In genomic region chr7:136267822-136268221, GRCh38 we compare ENCODE assay signal across 31 cellular contexts.
DNase-seq lines count a peak whose midpoint lies in the region; ATAC-seq, FAIRE-seq and TF ChIP-seq lines count a peak whose summit lies in the region.
"Had no signal": no experiment of that assay in that cellular context is flagged by ENCODE, and none has a peak within 500 bp of the region (broad histone marks: within the 10 kb centered on the region; RNA-seq: fewer than 3 reads in every experiment).

No MANE protein-coding gene starts in this region.

- SMC1A ChIA-PET in GM12878 (lab: Charles Lee; ENCODE audit: uncharacterized antibody, unreplicated experiment) = no interaction called here

- H2AFZ ChIP-seq in GM12878 (ENCODE audit: control insufficient read depth, low read depth, low read length) = no peak overlapping the region
- no peak overlapping the region for H2AFZ ChIP-seq in K562 (ENCODE audit: low read depth, low read length)
- H2AFZ ChIP-seq in trophoblast cell (ENCODE audit: insufficient read depth, low read length, poor library complexity) = no peak overlapping the region

- no peak overlapping the region for H4K8ac ChIP-seq in trophoblast cell (ENCODE audit: low read depth, low read length)

- RAD21 ChIA-PET in GM12878 (lab: Charles Lee; ENCODE audit: unreplicated experiment) = no interaction called here

- intact Hi-C loops in GM12878 (cut with micrococcal nuclease; ENCODE audit: unreplicated experiment) (no loop called here), K562 (cut with micrococcal nuclease) (no loop called here), head of caudate nucleus (cut with DNase I) (no loop called here)

- no peak overlapping the region for H3K18ac ChIP-seq in trophoblast cell (ENCODE audit: low read length)

- TF ChIP-seq CTCF in GM12878 (IDR thresholded peaks at IDR 0.05 in 2 of 3, conservative IDR thresholded peaks at IDR 0.05 in 1 of 3; ENCODE audit: control insufficient read depth in 2 of 3, extremely low read depth in 1 of 3, insufficient read depth in 1 of 3, low read depth in 3 of 3, low read length in 3 of 3) (no peak), K562 (IDR thresholded peaks at IDR 0.05 in 2 of 3, conservative IDR thresholded peaks at IDR 0.05 in 1 of 3; ENCODE audit: insufficient read depth in 2 of 3, low read depth in 1 of 3, low read length in 3 of 3) (no peak)

- in situ Hi-C loops in GM12878 (cut with MboI) (no loop called here), K562 (cut with MboI) (no loop called here)

- BruUV-seq in GM12878 (replicated peaks; lab: Mats Ljungman, UMichigan) (no TSS peak), K562 (replicated peaks; lab: Mats Ljungman, UMichigan) (no TSS peak)

- no peak for TF ChIP-seq POLR2A in GM12878 (IDR thresholded peaks at IDR 0.05; ENCODE audit: low read depth, low read length)
- TF ChIP-seq POLR2A in K562 (conservative IDR thresholded peaks at IDR 0.05) = no peak

- no peak overlapping the region for H4K91ac ChIP-seq in trophoblast cell (ENCODE audit: low read depth, low read length)

- TF ChIP-seq EP300 in GM12878 (IDR thresholded peaks at IDR 0.05; ENCODE audit: borderline replicate concordance in 1 of 2, control insufficient read depth in 1 of 2, low read depth in 2 of 2, low read length in 2 of 2) = no peak
- no peak for TF ChIP-seq EP300 in K562 (IDR thresholded peaks at IDR 0.05; ENCODE audit: low read length)

- FAIRE-seq in GM12878 (lab: Jason Lieb, UNC) = no peak
- no peak for FAIRE-seq in K562 (lab: Jason Lieb, UNC)
- FAIRE-seq: A204.1, A549, D721Med had no signal

- H2BK5ac ChIP-seq in trophoblast cell (ENCODE audit: low read depth, low read length, poor library complexity) = no peak overlapping the region

- H3K4ac ChIP-seq in trophoblast cell (ENCODE audit: low read depth, low read length) = no peak overlapping the region

- H3K4me1 ChIP-seq in GM12878 (ENCODE audit: control insufficient read depth, insufficient read depth, low read length) = no peaks in the 10 kb centered on the region
- H3K4me1 ChIP-seq in K562 (replicated peaks in 1 of 2; ENCODE audit: control insufficient read depth in 2 of 2, insufficient read depth in 2 of 2, low read length in 2 of 2) = no peaks in the 10 kb centered on the region
- no peaks in the 10 kb centered on the region for H3K4me1 ChIP-seq in trophoblast cell (ENCODE audit: control insufficient read depth in 1 of 2, insufficient read depth in 2 of 2, low read length in 2 of 2)
- H3K4me1 ChIP-seq: A549, BLaER1, Caco-2 had no signal

- 93% methylated on average over 2 of the region's 2 CpGs for WGBS in GM12878 (ENCODE audit: insufficient coverage, insufficient replicate concordance, low lambda C conversion rate, missing lambda C conversion rate)
- WGBS in K562 (ENCODE audit: insufficient coverage, low coverage, missing lambda C conversion rate) = 38% methylated on average over 2 of the region's 2 CpGs
- no CpG with 5 or more reads among the region's 2 CpGs for WGBS in trophoblast cell (ENCODE audit: extremely low coverage, insufficient coverage, insufficient read length)

- H3K36me3 ChIP-seq in GM12878 (ENCODE audit: control insufficient read depth in 2 of 2, insufficient read depth in 2 of 2, low read length in 1 of 2) = no peaks in the 10 kb centered on the region
- H3K36me3 ChIP-seq in K562 (ENCODE audit: control insufficient read depth, insufficient read depth, low read length) = no peaks in the 10 kb centered on the region
- H3K36me3 ChIP-seq in trophoblast cell (ENCODE audit: control insufficient read depth in 1 of 2, insufficient read depth in 2 of 2, low read length in 2 of 2) = no peaks in the 10 kb centered on the region
- H3K36me3 ChIP-seq: BE2C; BLaER1; BLaER1 treated with 17β-estradiol and CSF1 and Interleukin-3, amounts not matched to agents 10 nM and 100 nM had no signal

- CTCF ChIA-PET in GM12878 (lab: Yijun Ruan, JAX) = no interaction called here
- CTCF ChIA-PET in K562 (lab: Yijun Ruan, JAX; ENCODE audit: low intra/inter-chr PET ratio) = no interaction called here

- no peak overlapping the region for H2BK120ac ChIP-seq in trophoblast cell (ENCODE audit: insufficient read depth, low read length, poor library complexity)

- H3K79me2 ChIP-seq in GM12878 (ENCODE audit: control insufficient read depth, insufficient read depth, low read length) (no peaks in the 10 kb centered on the region), K562 (ENCODE audit: control insufficient read depth, insufficient read depth, low read length) (no peaks in the 10 kb centered on the region), trophoblast cell (ENCODE audit: control insufficient read depth, insufficient read depth, low read length, poor library complexity) (no peaks in the 10 kb centered on the region)

- H2BK12ac ChIP-seq in trophoblast cell (ENCODE audit: low read length) = no peak overlapping the region

- H4K20me1 ChIP-seq in GM12878 (ENCODE audit: control insufficient read depth, insufficient read depth) (no peaks in the 10 kb centered on the region), K562 (replicated peaks; ENCODE audit: control insufficient read depth, insufficient read depth, low read length) (no peaks in the 10 kb centered on the region)
- H4K20me1 ChIP-seq: BLaER1; BLaER1 treated with 17β-estradiol and CSF1 and Interleukin-3, amounts not matched to agents 10 nM and 100 nM had no signal

- H3K79me1 ChIP-seq in trophoblast cell (ENCODE audit: low read length) = no peaks in the 10 kb centered on the region

- no peak for DNase-seq in GM12878 (ENCODE audit: low read depth, low spot score)
- no peak for DNase-seq in K562 (ENCODE audit: extremely low read depth in 1 of 4, low spot score in 3 of 4)
- no peak for DNase-seq in head of caudate nucleus
- DNase-seq in trophoblast cell = no peak
- DNase-seq: 8988T; ACHN; AML-193; BE2C; C1 segment of cervical spinal cord; Caco-2; Calu3; CD4-positive, alpha-beta memory T cell; CD4-positive, alpha-beta T cell; CD4-positive, CD25-positive, alpha-beta regulatory T cell; CD8-positive, alpha-beta memory T cell; CD8-positive, alpha-beta T cell; COR-L47; DMS 273 treated with DMSO at 0.1 percent for 48 hours; DMS153; DMS53; DMS79; DMS79 treated with DMSO at 0.1 percent for 48 hours; DND-41; EL had no signal

- H3K27me3 ChIP-seq in GM12878 (replicated peaks in 1 of 2; ENCODE audit: control insufficient read depth in 2 of 2, insufficient read depth in 2 of 2, low read length in 1 of 2) (no peaks in the 10 kb centered on the region), K562 (ENCODE audit: control insufficient read depth in 2 of 2, insufficient read depth in 2 of 2, low read length in 2 of 2) (no peaks in the 10 kb centered on the region), trophoblast cell (ENCODE audit: insufficient read depth, low read length) (peaks cover 3% of the 10 kb centered on the region)
- H3K27me3 ChIP-seq: BE2C; BLaER1; BLaER1 treated with 17β-estradiol and CSF1 and Interleukin-3, amounts not matched to agents 10 nM and 100 nM had no signal

- H4K12ac ChIP-seq in trophoblast cell (ENCODE audit: low read depth, low read length) = no peak overlapping the region

- no peak overlapping the region for H3K27ac ChIP-seq in GM12878 (ENCODE audit: control insufficient read depth, insufficient read depth)
- H3K27ac ChIP-seq in K562 (ENCODE audit: extremely low read depth, low read depth, low read length) = no peak overlapping the region
- H3K27ac ChIP-seq in trophoblast cell (ENCODE audit: low read depth, low read length) = no peak overlapping the region
- H3K27ac ChIP-seq: 22Rv1; A549; BLaER1; BLaER1 treated with 17β-estradiol and CSF1 and Interleukin-3, amounts not matched to agents 10 nM and 100 nM; C4-2B had no signal

- H2AK5ac ChIP-seq in trophoblast cell (ENCODE audit: low read length) = no peak overlapping the region

- H3K9me3 ChIP-seq in GM12878 (replicated peaks; ENCODE audit: control insufficient read depth, insufficient read depth, low read length) (no peaks in the 10 kb centered on the region; the same call in 2 of the 3 replicates), K562 (replicated peaks; ENCODE audit: control insufficient read depth, insufficient read depth, low read depth, low read length) (peaks cover 10% of the 10 kb centered on the region; the same call in 1 of the 2 replicates), trophoblast cell (ENCODE audit: insufficient read depth, low read depth, low read length) (peaks cover 5% of the 10 kb centered on the region)
- H3K9me3 ChIP-seq: A549 had no signal

- H3K9me1 ChIP-seq in K562 (ENCODE audit: control insufficient read depth, insufficient read depth, low read length) = no peaks in the 10 kb centered on the region

- ATAC-seq in GM12878 (no peak), K562 (no peak)
- ATAC-seq: A549; CD8-positive, alpha-beta T cell had no signal

- H3K4me2 ChIP-seq in GM12878 (ENCODE audit: control insufficient read depth, insufficient read depth) = no peak overlapping the region
- H3K4me2 ChIP-seq in K562 (ENCODE audit: insufficient read depth, low read length) = no peak overlapping the region
- no peak overlapping the region for H3K4me2 ChIP-seq in trophoblast cell (ENCODE audit: low read length)
- H3K4me2 ChIP-seq: A549; BLaER1; BLaER1 treated with 17β-estradiol and CSF1 and Interleukin-3, amounts not matched to agents 10 nM and 100 nM had no signal

- H3K9ac ChIP-seq in GM12878 (ENCODE audit: control insufficient read depth, insufficient read depth, low read length) = no peak overlapping the region
- no peak overlapping the region for H3K9ac ChIP-seq in K562 (ENCODE audit: insufficient read depth in 1 of 2, low read depth in 2 of 2, low read length in 2 of 2)
- H3K9ac ChIP-seq in trophoblast cell (ENCODE audit: low read length) = no peak overlapping the region
- H3K9ac ChIP-seq: BLaER1; BLaER1 treated with 17β-estradiol and CSF1 and Interleukin-3, amounts not matched to agents 10 nM and 100 nM had no signal

- POLR2A ChIA-PET in GM12878 (lab: Charles Lee) (no interaction called here), K562 (lab: Yijun Ruan, JAX) (interaction anchor here (1.4 kb wide), 1 partner anchor 9 kb away, joined by 7 read pairs; no protein-coding TSS in a partner anchor)

- TF ChIP-seq RAD21 in GM12878 (IDR thresholded peaks at IDR 0.05; ENCODE audit: insufficient read depth, low read depth, low read length) (no peak), K562 (CRISPR knock-in tag; conservative IDR thresholded peaks at IDR 0.05 in 1 of 2, IDR thresholded peaks at IDR 0.05 in 1 of 2) (no peak)

- H3K23ac ChIP-seq in trophoblast cell (ENCODE audit: low read length) = no peak overlapping the region

- no peak overlapping the region for H3K4me3 ChIP-seq in GM12878
- H3K4me3 ChIP-seq in K562 = no peak overlapping the region
- no peak overlapping the region for H3K4me3 ChIP-seq in trophoblast cell (ENCODE audit: low read depth, low read length)
- H3K4me3 ChIP-seq: A549; BLaER1; BLaER1 treated with 17β-estradiol and CSF1 and Interleukin-3, amounts not matched to agents 10 nM and 100 nM had no signal

- H3K14ac ChIP-seq in trophoblast cell (ENCODE audit: low read length) = no peak overlapping the region

TF ChIP-seq in GM12878, 131 proteins besides CTCF, POLR2A, EP300 and RAD21 (continues in another document):
- TF ChIP-seq ZNF24 (IDR thresholded peaks at IDR 0.05) (peak; percentile 51; the same call in 1 of the 2 replicates), NFXL1 (IDR thresholded peaks at IDR 0.05; ENCODE audit: borderline replicate concordance) (no peak)

Comparison
In these comparisons a context has a peak if more than half of its experiments do, and no peak if none do; other contexts are left out.
1. Of the 99 proteins assayed by ChIP-seq in both K562 and GM12878: peak only in K562: none; only in GM12878: none; in both: ZNF24; in neither: 98.